Comparison of ENCODE assay signal across 20 cellular contexts in genomic region chr9:82673201-82673600, GRCh38.
DNase-seq lines count a peak whose midpoint lies in the region; ATAC-seq, FAIRE-seq and TF ChIP-seq lines count a peak whose summit lies in the region.
"Had no signal": no experiment of that assay in that cellular context is flagged by ENCODE, and none has a peak within 500 bp of the region (broad histone marks: within the 10 kb centered on the region; RNA-seq: fewer than 3 reads in every experiment).

No MANE protein-coding gene starts in this region.

- no peaks in the 10 kb centered on the region for H3K9me3 ChIP-seq in mammary epithelial cell (replicated peaks; ENCODE audit: insufficient read depth, low read length)
- no peaks in the 10 kb centered on the region for H3K9me3 ChIP-seq in breast epithelium
- no peaks in the 10 kb centered on the region for H3K9me3 ChIP-seq in pancreas
- H3K9me3 ChIP-seq: A549; BLaER1 treated with 17β-estradiol and CSF1 and Interleukin-3, amounts not matched to agents 10 nM and 100 nM; Caco-2 had no signal

- no peaks in the 10 kb centered on the region for H3K36me3 ChIP-seq in mammary epithelial cell (ENCODE audit: insufficient read depth, low read length)
- H3K36me3 ChIP-seq in breast epithelium: no peaks in the 10 kb centered on the region
- H3K36me3 ChIP-seq in pancreas: no peaks in the 10 kb centered on the region
- H3K36me3 ChIP-seq: BLaER1 treated with 17β-estradiol and CSF1 and Interleukin-3, amounts not matched to agents 10 nM and 100 nM had no signal

- H3K4me3 ChIP-seq in mammary epithelial cell (replicated peaks in 1 of 3; ENCODE audit: insufficient read depth in 1 of 3, low read depth in 2 of 3, low read length in 3 of 3) (no peak overlapping the region), breast epithelium (no peak overlapping the region), pancreas (no peak overlapping the region)
- H3K4me3 ChIP-seq: A549; BLaER1 treated with 17β-estradiol and CSF1 and Interleukin-3, amounts not matched to agents 10 nM and 100 nM had no signal

- WGBS in mammary epithelial cell (ENCODE audit: low coverage, missing lambda C conversion rate): 88% methylated on average over 1 of the region's 1 CpG
- WGBS in pancreas, 2 donors: 93 to 97% methylated on average over 1 of the region's 1 CpG

- CTCF ChIA-PET in mammary epithelial cell (lab: Charles Lee; ENCODE audit: low non-redundant PET): no interaction called here

- H3K27ac ChIP-seq in mammary epithelial cell (ENCODE audit: insufficient read depth, low read depth, low read length) (no peak overlapping the region), breast epithelium (no peak overlapping the region), foreskin keratinocyte (no peak overlapping the region), pancreas (no peak overlapping the region)
- H3K27ac ChIP-seq: 22Rv1; A549; BLaER1 treated with 17β-estradiol and CSF1 and Interleukin-3, amounts not matched to agents 10 nM and 100 nM; C4-2B had no signal

- H4K20me1 ChIP-seq in mammary epithelial cell (ENCODE audit: insufficient read depth, low read length): no peaks in the 10 kb centered on the region
- H4K20me1 ChIP-seq: BLaER1 treated with 17β-estradiol and CSF1 and Interleukin-3, amounts not matched to agents 10 nM and 100 nM had no signal

- H2AFZ ChIP-seq in mammary epithelial cell (ENCODE audit: low read depth, low read length): no peak overlapping the region

- TF ChIP-seq CTCF in mammary epithelial cell (conservative IDR thresholded peaks at IDR 0.05 in 1 of 2, IDR thresholded peaks at IDR 0.05 in 1 of 2; ENCODE audit: extremely low read depth in 1 of 2, insufficient read depth in 1 of 2, low read depth in 1 of 2, low read length in 2 of 2): no peak
- TF ChIP-seq CTCF in breast epithelium (IDR thresholded peaks at IDR 0.05): no peak
- no peak for TF ChIP-seq CTCF in foreskin keratinocyte (conservative IDR thresholded peaks at IDR 0.05)
- TF ChIP-seq CTCF in pancreas (IDR thresholded peaks at IDR 0.05): no peak

- in situ Hi-C loops in mammary epithelial cell (cut with MboI; ENCODE audit: low sequenced_read_pairs in 2 of 2): no loop called here

- no peak overlapping the region for H3K4me2 ChIP-seq in mammary epithelial cell (ENCODE audit: insufficient read depth, low read depth, low read length)
- H3K4me2 ChIP-seq: A549; BLaER1 treated with 17β-estradiol and CSF1 and Interleukin-3, amounts not matched to agents 10 nM and 100 nM had no signal

- dilution Hi-C loops in mammary epithelial cell (cut with HindIII; ENCODE audit: low sequenced_read_pairs): no loop called here

- intact Hi-C loops in mammary epithelial cell (cut with micrococcal nuclease) (no loop called here), breast epithelium (cut with DNase I; ENCODE audit: low total_unique reads) (no loop called here), pancreas (cut with DNase I) (no loop called here), left cardiac atrium (cut with DNase I) (no loop called here)

- no peaks in the 10 kb centered on the region for H3K27me3 ChIP-seq in mammary epithelial cell (ENCODE audit: insufficient read depth, low read length)
- H3K27me3 ChIP-seq in breast epithelium: no peaks in the 10 kb centered on the region
- H3K27me3 ChIP-seq in foreskin keratinocyte: no peaks in the 10 kb centered on the region
- no peaks in the 10 kb centered on the region for H3K27me3 ChIP-seq in pancreas
- H3K27me3 ChIP-seq: BLaER1 treated with 17β-estradiol and CSF1 and Interleukin-3, amounts not matched to agents 10 nM and 100 nM had no signal

- no peak for ATAC-seq in foreskin keratinocyte
- no peak for ATAC-seq in pancreas
- no peak for ATAC-seq in left cardiac atrium
- ATAC-seq: A549; CD8-positive, alpha-beta T cell had no signal

- peak; percentile 17 for FAIRE-seq in pancreas (lab: Jason Lieb, UNC)
- FAIRE-seq: A549, D721Med, G401.6, GM12891 had no signal

- no peak overlapping the region for H3K9ac ChIP-seq in mammary epithelial cell (ENCODE audit: insufficient read depth, low read length)
- H3K9ac ChIP-seq: BLaER1 treated with 17β-estradiol and CSF1 and Interleukin-3, amounts not matched to agents 10 nM and 100 nM had no signal

- H3K4me1 ChIP-seq in mammary epithelial cell (ENCODE audit: insufficient read depth, low read length): no peaks in the 10 kb centered on the region
- H3K4me1 ChIP-seq in breast epithelium: no peaks in the 10 kb centered on the region
- no peaks in the 10 kb centered on the region for H3K4me1 ChIP-seq in foreskin keratinocyte
- H3K4me1 ChIP-seq in pancreas: no peaks in the 10 kb centered on the region
- H3K4me1 ChIP-seq: A549, Caco-2 had no signal

- no peaks in the 10 kb centered on the region for H3K79me2 ChIP-seq in mammary epithelial cell (ENCODE audit: insufficient read depth, low read length)

- TF ChIP-seq POLR2A in breast epithelium (IDR thresholded peaks at IDR 0.05): no peak

- BruUV-seq in mammary epithelial cell (replicated peaks; lab: Mats Ljungman, UMichigan): no TSS peak

- peak; percentile 6 for DNase-seq in mammary epithelial cell
- no peak for DNase-seq in breast epithelium (ENCODE audit: low spot score in 2 of 2)
- peak; percentile 29 to 68 for DNase-seq in foreskin keratinocyte
- DNase-seq in pancreas: no peak
- DNase-seq in left cardiac atrium: no peak
- DNase-seq in activated CD4-positive, alpha-beta T cell treated with anti-CD3 and anti-CD28 coated beads for 48 hours: no peak
- DNase-seq: AML-193; Caco-2; Calu3; CD4-positive, alpha-beta T cell; CD8-positive, alpha-beta T cell; DMS79 treated with DMSO at 0.1 percent for 48 hours; GF-D8 had no signal

Comparison
In these comparisons a context has a peak if more than half of its experiments do, and no peak if none do; other contexts are left out.
1. DNase-seq: peak in mammary epithelial cell (single experiment) and foreskin keratinocyte (2 of 2); none in breast epithelium (0 of 2), pancreas (0 of 6), left cardiac atrium (single experiment) and activated CD4-positive, alpha-beta T cell treated with anti-CD3 and anti-CD28 coated beads for 48 hours (single experiment).